ENCODE assay signal across 1 cellular context in genomic region chr12:43338848-43339526, GRCh38.
TF ChIP-seq lines count a peak whose summit lies in the region.

No MANE protein-coding gene starts in this region.

TF ChIP-seq in Ishikawa, 13 proteins besides CTCF, POLR2A, EP300 and RAD21 (continued from another document):
- TF ChIP-seq MAX (IDR thresholded peaks at IDR 0.05): no peak
- TF ChIP-seq NFIC (IDR thresholded peaks at IDR 0.05): no peak
- TF ChIP-seq EGR1 (IDR thresholded peaks at IDR 0.05): no peak
- no peak for TF ChIP-seq ZBTB7A (IDR thresholded peaks at IDR 0.05; ENCODE audit: low read depth)
- no peak for TF ChIP-seq CREB1 (IDR thresholded peaks at IDR 0.05; ENCODE audit: low read depth)
- TF ChIP-seq TAF1 (IDR thresholded peaks at IDR 0.05; ENCODE audit: low read depth): no peak
- TF ChIP-seq USF1 (IDR thresholded peaks at IDR 0.05): no peak
- no peak for TF ChIP-seq YY1 (IDR thresholded peaks at IDR 0.05; ENCODE audit: low read depth)
